ENCODE assay signal across 16 cellular contexts in the genomic region with DNA sequence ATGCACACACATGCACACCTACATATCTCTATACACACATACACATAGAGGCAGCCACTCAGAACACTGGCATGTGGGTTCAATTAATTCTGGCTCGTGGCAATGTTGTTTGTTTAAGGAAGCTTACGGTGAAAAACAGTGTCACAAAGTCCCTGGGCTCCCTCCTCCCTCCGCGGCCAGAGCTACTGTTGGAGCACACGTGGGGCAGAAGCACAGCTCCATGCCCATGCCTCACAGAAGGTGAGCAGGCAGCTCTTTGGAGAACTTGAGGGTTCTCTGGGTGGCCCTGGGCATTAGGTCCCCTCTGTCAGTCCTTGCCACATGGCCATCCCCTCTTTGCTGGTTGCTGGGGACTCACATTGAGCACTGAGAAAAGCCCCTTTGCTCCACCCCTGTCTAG.
DNase-seq lines count a peak whose midpoint lies in the region; ATAC-seq and TF ChIP-seq lines count a peak whose summit lies in the region.
"Had no signal": no experiment of that assay in that cellular context is flagged by ENCODE, and none has a peak within 500 bp of the region (broad histone marks: within the 10 kb centered on the region; RNA-seq: fewer than 3 reads in every experiment).

No MANE protein-coding gene starts in this region.

- no peak overlapping the region for H3K4me3 Mint-ChIP-seq in activated CD8-positive, alpha-beta memory T cell treated with anti-CD3 and anti-CD28 coated beads, Interleukin-2, amount 10 ng/mL, durations not matched to agents 7 days and 5 days
- no peak overlapping the region for H3K4me3 Mint-ChIP-seq in activated T-helper 1 cell treated with anti-CD3 and anti-CD28 coated beads, Interleukin-12 subunit alpha, Interleukin-12 subunit beta, Interleukin-2, Interleukin-4 antibody, amounts not matched to agents 30 ng/mL and 10 ng/mL and 1 ng/mL, durations not matched to agents 14 hours and 24 hours and 36 hours
- H3K4me3 Mint-ChIP-seq in endodermal cell, result no peak overlapping the region
- H3K4me3 Mint-ChIP-seq: CD14-positive monocyte; CD8-positive, alpha-beta T cell; HFFc6 had no signal

- no peak for ATAC-seq in activated CD8-positive, alpha-beta memory T cell treated with anti-CD3 and anti-CD28 coated beads, Interleukin-2, amount 10 ng/mL, durations not matched to agents 7 days and 5 days
- ATAC-seq in GM18858 (IDR thresholded peaks at IDR 0.05; ENCODE audit: unreplicated experiment) (no peak), GM18873 (IDR thresholded peaks at IDR 0.05; ENCODE audit: low FRiP score, unreplicated experiment) (no peak)
- ATAC-seq: A549; CD8-positive, alpha-beta T cell had no signal

- DNase-seq in activated CD8-positive, alpha-beta memory T cell treated with anti-CD3 and anti-CD28 coated beads, Interleukin-2, amount 10 ng/mL, durations not matched to agents 7 days and 5 days, result no peak
- DNase-seq in activated CD8-positive, alpha-beta memory T cell treated with anti-CD3 and anti-CD28 coated beads, Interleukin-2, amount 50 U/mL, for 4 hours, result no peak
- no peak for DNase-seq in activated T-helper 1 cell treated with anti-CD3 and anti-CD28 coated beads, Interleukin-12 subunit alpha, Interleukin-12 subunit beta, Interleukin-2, Interleukin-4 antibody, amounts not matched to agents 30 ng/mL and 10 ng/mL and 1 ng/mL, durations not matched to agents 14 hours and 24 hours and 36 hours (ENCODE audit: low spot score)
- DNase-seq in endodermal cell (peak; percentile 41), mesenteric fat pad (ENCODE audit: low spot score) (peak; percentile 67)
- DNase-seq: CD8-positive, alpha-beta T cell; COR-L47; DMS153; DMS79 treated with DMSO at 0.1 percent for 48 hours; EL; HCEC 1CT; HFFc6 had no signal

- no peak overlapping the region for H3K4me3 ChIP-seq in endodermal cell (ENCODE audit: low read length)
- H3K4me3 ChIP-seq: A549 had no signal

- peaks cover 3% of the 10 kb centered on the region for H3K4me1 ChIP-seq in endodermal cell (ENCODE audit: control insufficient read depth, insufficient read depth, low read length)
- H3K4me1 ChIP-seq: A549 had no signal

- peaks cover 30% of the 10 kb centered on the region for H3K36me3 Mint-ChIP-seq in activated CD8-positive, alpha-beta memory T cell treated with anti-CD3 and anti-CD28 coated beads, Interleukin-2, amount 10 ng/mL, durations not matched to agents 7 days and 5 days
- H3K36me3 Mint-ChIP-seq in activated T-helper 1 cell treated with anti-CD3 and anti-CD28 coated beads, Interleukin-12 subunit alpha, Interleukin-12 subunit beta, Interleukin-2, Interleukin-4 antibody, amounts not matched to agents 30 ng/mL and 10 ng/mL and 1 ng/mL, durations not matched to agents 14 hours and 24 hours and 36 hours (ENCODE audit: low read depth), result peaks cover 63% of the 10 kb centered on the region
- no peaks in the 10 kb centered on the region for H3K36me3 Mint-ChIP-seq in endodermal cell (ENCODE audit: low read depth)
- H3K36me3 Mint-ChIP-seq: CD14-positive monocyte; CD8-positive, alpha-beta T cell had no signal

- no peak for TF ChIP-seq CTCF in endodermal cell (conservative IDR thresholded peaks at IDR 0.05)

- H3K27me3 ChIP-seq in endodermal cell (ENCODE audit: control insufficient read depth, insufficient read depth, low read length, poor library complexity, severe bottlenecking), result no peaks in the 10 kb centered on the region

- H3K9ac ChIP-seq in endodermal cell (ENCODE audit: extremely low read depth, low read length, poor library complexity, severe bottlenecking), result no peak overlapping the region

- CTCF ChIA-PET in activated CD8-positive, alpha-beta memory T cell treated with anti-CD3 and anti-CD28 coated beads, Interleukin-2, amount 10 ng/mL, durations not matched to agents 7 days and 5 days (lab: Charles Lee), result interaction anchor here (1.2 kb wide), 2 partner anchors 9 to 109 kb away, joined by 4 read pairs; no protein-coding TSS in a partner anchor

- intact Hi-C loops in activated T-helper 1 cell treated with anti-CD3 and anti-CD28 coated beads, Interleukin-12 subunit alpha, Interleukin-12 subunit beta, Interleukin-2, Interleukin-4 antibody, amounts not matched to agents 30 ng/mL and 10 ng/mL and 1 ng/mL, durations not matched to agents 14 hours and 24 hours and 36 hours (cut with micrococcal nuclease), result no loop called here

- H3K27me3 Mint-ChIP-seq in activated CD8-positive, alpha-beta memory T cell treated with anti-CD3 and anti-CD28 coated beads, Interleukin-2, amount 10 ng/mL, durations not matched to agents 7 days and 5 days, result no peaks in the 10 kb centered on the region
- H3K27me3 Mint-ChIP-seq in activated T-helper 1 cell treated with anti-CD3 and anti-CD28 coated beads, Interleukin-12 subunit alpha, Interleukin-12 subunit beta, Interleukin-2, Interleukin-4 antibody, amounts not matched to agents 30 ng/mL and 10 ng/mL and 1 ng/mL, durations not matched to agents 14 hours and 24 hours and 36 hours (ENCODE audit: insufficient read depth), result no peaks in the 10 kb centered on the region
- H3K27me3 Mint-ChIP-seq in endodermal cell (ENCODE audit: insufficient read depth), result peaks cover 1% of the 10 kb centered on the region

- H3K36me3 ChIP-seq in endodermal cell (ENCODE audit: control insufficient read depth, insufficient read depth, low read length), result no peaks in the 10 kb centered on the region

- H3K27ac ChIP-seq in endodermal cell (ENCODE audit: low read depth, low read length), result no peak overlapping the region
- H3K27ac ChIP-seq: A549 had no signal

- peak overlapping the region; percentile 48 for H3K27ac Mint-ChIP-seq in activated CD8-positive, alpha-beta memory T cell treated with anti-CD3 and anti-CD28 coated beads, Interleukin-2, amount 10 ng/mL, durations not matched to agents 7 days and 5 days
- peak overlapping the region; percentile 41 for H3K27ac Mint-ChIP-seq in activated T-helper 1 cell treated with anti-CD3 and anti-CD28 coated beads, Interleukin-12 subunit alpha, Interleukin-12 subunit beta, Interleukin-2, Interleukin-4 antibody, amounts not matched to agents 30 ng/mL and 10 ng/mL and 1 ng/mL, durations not matched to agents 14 hours and 24 hours and 36 hours
- H3K27ac Mint-ChIP-seq in endodermal cell, result no peak overlapping the region
- H3K27ac Mint-ChIP-seq: CD14-positive monocyte; CD8-positive, alpha-beta T cell; HFFc6 had no signal

- peaks cover 80% of the 10 kb centered on the region for H3K4me1 Mint-ChIP-seq in activated CD8-positive, alpha-beta memory T cell treated with anti-CD3 and anti-CD28 coated beads, Interleukin-2, amount 10 ng/mL, durations not matched to agents 7 days and 5 days
- H3K4me1 Mint-ChIP-seq in activated T-helper 1 cell treated with anti-CD3 and anti-CD28 coated beads, Interleukin-12 subunit alpha, Interleukin-12 subunit beta, Interleukin-2, Interleukin-4 antibody, amounts not matched to agents 30 ng/mL and 10 ng/mL and 1 ng/mL, durations not matched to agents 14 hours and 24 hours and 36 hours (ENCODE audit: low read depth), result peaks cover 83% of the 10 kb centered on the region
- peaks cover 21% of the 10 kb centered on the region for H3K4me1 Mint-ChIP-seq in endodermal cell

- H3K9me3 Mint-ChIP-seq in activated CD8-positive, alpha-beta memory T cell treated with anti-CD3 and anti-CD28 coated beads, Interleukin-2, amount 10 ng/mL, durations not matched to agents 7 days and 5 days (ENCODE audit: low read depth), result peaks cover 5% of the 10 kb centered on the region
- no peaks in the 10 kb centered on the region for H3K9me3 Mint-ChIP-seq in activated T-helper 1 cell treated with anti-CD3 and anti-CD28 coated beads, Interleukin-12 subunit alpha, Interleukin-12 subunit beta, Interleukin-2, Interleukin-4 antibody, amounts not matched to agents 30 ng/mL and 10 ng/mL and 1 ng/mL, durations not matched to agents 14 hours and 24 hours and 36 hours
- no peaks in the 10 kb centered on the region for H3K9me3 Mint-ChIP-seq in endodermal cell
- H3K9me3 Mint-ChIP-seq: CD8-positive, alpha-beta T cell had no signal

- 83 to 87% methylated on average over 3 to 5 of the region's 5 CpGs for WGBS in endodermal cell (ENCODE audit: insufficient coverage in 1 of 2, insufficient read length in 1 of 2), 2 experiments

- H3K9me3 ChIP-seq in endodermal cell (ENCODE audit: control insufficient read depth, low read length), result no peaks in the 10 kb centered on the region
- H3K9me3 ChIP-seq: A549 had no signal

Comparison
In these comparisons a context has a peak if more than half of its experiments do, and no peak if none do; other contexts are left out.
1. DNase-seq: peak in endodermal cell (single experiment) and mesenteric fat pad (single experiment); none in activated CD8-positive, alpha-beta memory T cell treated with anti-CD3 and anti-CD28 coated beads, Interleukin-2, amount 10 ng/mL, durations not matched to agents 7 days and 5 days (single experiment), activated CD8-positive, alpha-beta memory T cell treated with anti-CD3 and anti-CD28 coated beads, Interleukin-2, amount 50 U/mL, for 4 hours (single experiment) and activated T-helper 1 cell treated with anti-CD3 and anti-CD28 coated beads, Interleukin-12 subunit alpha, Interleukin-12 subunit beta, Interleukin-2, Interleukin-4 antibody, amounts not matched to agents 30 ng/mL and 10 ng/mL and 1 ng/mL, durations not matched to agents 14 hours and 24 hours and 36 hours (single experiment).